ENCODE assay signal across 25 cellular contexts in genomic region chr6:40611912-40612311, GRCh38. TPM values are rescaled to one million over a fixed set of nuclear protein-coding genes. Genes with fewer than 3 reads are reported as not detected.
"Had no signal": no experiment of that assay in that cellular context is flagged by ENCODE, and none has a peak within 500 bp of the region (broad histone marks: within the 10 kb centered on the region; RNA-seq: fewer than 3 reads in every experiment).

No MANE protein-coding gene starts in this region.

- H3K9me3 Mint-ChIP-seq: dendritic cell treated with granulocyte-macrophage colony-stimulating factor and Interleukin-4, amounts not matched to agents 40 ng/mL and 50 ng/mL, for 4 days; effector memory CD8-positive, alpha-beta T cell had no signal

- H3K4me1 ChIP-seq: esophagus squamous epithelium, foreskin keratinocyte, left lung, parathyroid adenoma, prostate gland, sigmoid colon, stomach, transverse colon had no signal

- H3K4me1 Mint-ChIP-seq: naive B cell had no signal

- H3K4me3 Mint-ChIP-seq: dendritic cell treated with granulocyte-macrophage colony-stimulating factor and Interleukin-4, amounts not matched to agents 40 ng/mL and 50 ng/mL, for 4 days; effector memory CD8-positive, alpha-beta T cell; naive B cell; nephron had no signal

- H3K9me3 ChIP-seq: esophagus squamous epithelium, left lung, prostate gland, sigmoid colon, thoracic aorta, transverse colon had no signal

- H3K27ac ChIP-seq: esophagus squamous epithelium, foreskin keratinocyte, left lung, parathyroid adenoma, prostate gland, sigmoid colon, skin epidermis, stomach, thoracic aorta, transverse colon had no signal

- DNase-seq: central memory CD4-positive, alpha-beta T cell; effector memory CD8-positive, alpha-beta T cell; esophagus squamous epithelium; foreskin keratinocyte; islet precursor cell; left lung; mesendoderm; naive B cell; retina; sigmoid colon; stimulated activated CD4-positive, alpha-beta T cell treated with anti-CD3 and anti-CD28 coated beads, Interleukin-2, amount 100 ng/mL, for 24 hours; stimulated activated CD4-positive, alpha-beta T cell treated with anti-CD3 and anti-CD28 coated beads, Interleukin-4, amount 100 ng/mL, for 4 hours; stimulated activated naive CD4-positive, alpha-beta T cell; stomach; transverse colon had no signal

- H3K4me3 ChIP-seq: esophagus squamous epithelium, left lung, lung, prostate gland, sigmoid colon, skin epidermis, stomach, thoracic aorta, transverse colon had no signal

- H3K36me3 Mint-ChIP-seq: naive B cell had no signal

- ATAC-seq: effector memory CD8-positive, alpha-beta T cell; foreskin keratinocyte; left lung had no signal

- H3K27ac Mint-ChIP-seq: dendritic cell treated with granulocyte-macrophage colony-stimulating factor and Interleukin-4, amounts not matched to agents 40 ng/mL and 50 ng/mL, for 4 days; effector memory CD8-positive, alpha-beta T cell; naive B cell; nephron had no signal

RNA-seq across cellular contexts. Expression of gene LRFN2, which starts 24.7 kb away (rescaled TPM):
- total RNA-seq: epithelial cell of proximal tubule, foreskin keratinocyte, glomerular endothelial cell, omental fat pad, stomach, thoracic aorta had no signal
- polyA plus RNA-seq: foreskin keratinocyte had no signal
